23 cellular contexts compared by ENCODE assay signal in the genomic region with DNA sequence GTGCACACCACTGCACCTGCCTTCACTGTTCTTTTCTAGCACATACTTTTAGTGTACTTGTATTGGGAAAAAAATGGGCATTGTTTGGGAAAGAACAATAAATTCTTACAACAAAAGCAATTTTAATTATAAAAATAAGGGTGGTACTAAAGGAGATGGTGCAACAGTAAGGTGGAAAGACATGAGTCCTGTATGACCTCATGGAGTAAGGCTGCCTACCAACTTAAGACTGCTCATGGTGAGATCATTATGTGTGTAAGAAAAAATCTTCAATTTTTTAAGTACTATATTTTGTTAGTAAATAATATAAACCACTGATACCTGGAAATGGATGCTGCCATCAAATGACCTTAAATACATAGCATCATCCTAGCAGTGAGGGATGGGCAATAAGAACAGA. TPM values are rescaled to one million over a fixed set of nuclear protein-coding genes. Genes with fewer than 3 reads are reported as not detected.
"Had no signal": no experiment of that assay in that cellular context is flagged by ENCODE, and none has a peak within 500 bp of the region (broad histone marks: within the 10 kb centered on the region; RNA-seq: fewer than 3 reads in every experiment).

No MANE protein-coding gene starts in this region.

- FAIRE-seq: endometrium, frontal cortex, islet of Langerhans, keratinocyte had no signal

- H3K4me2 ChIP-seq: hepatocyte had no signal

- H3K4me3 ChIP-seq: colonic mucosa, esophagus muscularis mucosa, gastroesophageal sphincter, heart left ventricle, hepatocyte, left lung, lower lobe of right lung, mucosa of descending colon had no signal

- H3K79me2 ChIP-seq: hepatocyte had no signal

- H2AFZ ChIP-seq: hepatocyte had no signal

- H3K27ac ChIP-seq: colonic mucosa, esophagus muscularis mucosa, foreskin keratinocyte, gastroesophageal sphincter, heart left ventricle, hepatocyte, left lung, lower lobe of right lung had no signal

- H3K9me3 ChIP-seq: colonic mucosa, esophagus muscularis mucosa, gastroesophageal sphincter, heart left ventricle, left lung, lower lobe of right lung, mucosa of descending colon had no signal

- DNase-seq: colonic mucosa; cortex of kidney; effector CD8-positive, alpha-beta T cell; effector memory CD8-positive, alpha-beta T cell; endodermal cell; foreskin keratinocyte; heart left ventricle; hypothalamus; left cardiac atrium; left lung; left ventricle myocardium superior; lower lobe of right lung; mesenchymal stem cell; mucosa of descending colon; naive B cell; naive thymus-derived CD8-positive, alpha-beta T cell had no signal

- H3K27me3 ChIP-seq: colonic mucosa, esophagus muscularis mucosa, foreskin keratinocyte, gastroesophageal sphincter, heart left ventricle, hepatocyte, left lung had no signal

- H3K36me3 ChIP-seq: colonic mucosa, esophagus muscularis mucosa, gastroesophageal sphincter, heart left ventricle, left lung, lower lobe of right lung had no signal

- H3K4me1 ChIP-seq: colonic mucosa, esophagus muscularis mucosa, gastroesophageal sphincter, heart left ventricle, left lung, lower lobe of right lung had no signal

RNA-seq across cellular contexts. Expression of gene ZNF697, which starts 34.1 kb away (rescaled TPM):
- polyA plus RNA-seq: naive thymus-derived CD8-positive, alpha-beta T cell had no signal
